In the genomic region with DNA sequence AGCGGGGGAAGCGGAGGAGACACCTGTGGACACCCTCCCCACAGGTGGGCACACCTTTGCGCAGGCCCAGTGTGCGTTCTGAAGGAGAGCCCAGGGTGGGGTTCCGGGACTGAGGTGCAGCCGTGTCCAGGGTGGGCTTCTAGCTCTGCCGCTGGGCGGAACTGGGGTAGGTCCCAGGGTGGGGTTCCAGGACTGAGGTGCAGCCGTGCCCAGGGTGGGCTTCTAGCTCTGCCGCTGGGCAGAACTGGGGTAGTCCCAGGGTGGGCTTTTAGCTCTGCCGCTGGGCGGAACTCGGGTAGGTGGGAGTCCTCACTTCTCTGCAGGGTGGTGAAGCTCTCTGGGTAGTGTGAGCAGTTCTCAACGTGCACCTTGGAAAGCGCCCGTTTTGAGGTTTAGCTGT, we compare ENCODE assay signal across 24 cellular contexts.
"Had no signal": no experiment of that assay in that cellular context is flagged by ENCODE, and none has a peak within 500 bp of the region (broad histone marks: within the 10 kb centered on the region; RNA-seq: fewer than 3 reads in every experiment).

No MANE protein-coding gene starts in this region.

- H3K27ac ChIP-seq: dorsolateral prefrontal cortex, epithelial cell of prostate, hepatocyte, pancreas, right lobe of liver, thyroid gland, vagina had no signal

- H3K4me1 Mint-ChIP-seq: mesothelial cell of epicardium had no signal

- H3K79me2 ChIP-seq: hepatocyte had no signal

- H3K9me3 ChIP-seq: gastrocnemius medialis, mucosa of descending colon, pancreas, right lobe of liver, thyroid gland, vagina had no signal

- H3K27me3 Mint-ChIP-seq: naive B cell; natural killer cell treated with Interleukin-12 subunit alpha and Interleukin-12 subunit beta and Interleukin-15 and Interleukin-18, amount 100 ng/mL, for 72 hours; stimulated activated naive CD8-positive, alpha-beta T cell treated with anti-CD3 and anti-CD28 coated beads, Interleukin-15, Interleukin-2, amounts not matched to agents 100 ng/mL and 50 ng/mL, for 24 hours had no signal

- H3K4me2 ChIP-seq: hepatocyte had no signal

- H3K27ac Mint-ChIP-seq: mesothelial cell of epicardium; natural killer cell treated with Interleukin-12 subunit alpha and Interleukin-12 subunit beta and Interleukin-15 and Interleukin-18, amount 100 ng/mL, for 72 hours; stimulated activated naive CD8-positive, alpha-beta T cell treated with anti-CD3 and anti-CD28 coated beads, Interleukin-15, Interleukin-2, amounts not matched to agents 100 ng/mL and 50 ng/mL, for 24 hours had no signal

- H2AFZ ChIP-seq: hepatocyte had no signal

- H3K9me3 Mint-ChIP-seq: mesothelial cell of epicardium; naive B cell; natural killer cell treated with Interleukin-12 subunit alpha and Interleukin-12 subunit beta and Interleukin-15 and Interleukin-18, amount 100 ng/mL, for 72 hours; stimulated activated naive CD8-positive, alpha-beta T cell treated with anti-CD3 and anti-CD28 coated beads, Interleukin-15, Interleukin-2, amounts not matched to agents 100 ng/mL and 50 ng/mL, for 24 hours had no signal

- H3K27me3 ChIP-seq: dorsolateral prefrontal cortex, gastrocnemius medialis, hepatocyte, pancreas, right lobe of liver, thyroid gland, vagina had no signal

- H3K4me1 ChIP-seq: gastrocnemius medialis, pancreas, right lobe of liver, thyroid gland, vagina had no signal

- H3K4me3 ChIP-seq: dorsolateral prefrontal cortex, gastrocnemius medialis, hepatocyte, mucosa of descending colon, pancreas, right lobe of liver, thyroid gland, vagina had no signal

- H3K4me3 Mint-ChIP-seq: mesothelial cell of epicardium; natural killer cell treated with Interleukin-12 subunit alpha and Interleukin-12 subunit beta and Interleukin-15 and Interleukin-18, amount 100 ng/mL, for 72 hours; stimulated activated naive CD8-positive, alpha-beta T cell treated with anti-CD3 and anti-CD28 coated beads, Interleukin-15, Interleukin-2, amounts not matched to agents 100 ng/mL and 50 ng/mL, for 24 hours had no signal

- DNase-seq: cerebellar nuclear complex; dorsolateral prefrontal cortex; effector CD4-positive, alpha-beta T cell; foreskin fibroblast; gastrocnemius medialis; kidney; mesenchymal stem cell; naive B cell; pancreas; retina; right lobe of liver; small intestine; stimulated activated CD4-positive, alpha-beta T cell treated with anti-CD3 and anti-CD28 coated beads, Interleukin-15, amount 100 ng/mL, for 24 hours; stimulated activated CD4-positive, alpha-beta T cell treated with anti-CD3 and anti-CD28 coated beads, Interleukin-2, amount 100 ng/mL, for 48 hours; thyroid gland had no signal

- ATAC-seq: esophagus mucosa; gastrocnemius medialis; left lobe of liver; mucosa of descending colon; natural killer cell treated with Interleukin-12 subunit alpha and Interleukin-12 subunit beta and Interleukin-15 and Interleukin-18, amount 100 ng/mL, for 72 hours; pancreas; right lobe of liver had no signal
